In genomic region chr17:28892024-28892423, GRCh38 we compare ENCODE assay signal across 15 cellular contexts. TPM values are rescaled to one million over a fixed set of nuclear protein-coding genes. Genes with fewer than 3 reads are reported as not detected.
A peak's percentile ranks its signal among the peaks of the same experiment; 100 is the strongest.
DNase-seq lines count a peak whose midpoint lies in the region; ATAC-seq and TF ChIP-seq lines count a peak whose summit lies in the region.
"Had no signal": no experiment of that assay in that cellular context is flagged by ENCODE, and none has a peak within 500 bp of the region (broad histone marks: within the 10 kb centered on the region; RNA-seq: fewer than 3 reads in every experiment).

No MANE protein-coding gene starts in this region.

- H3K4me2 ChIP-seq in OCI-LY7 (ENCODE audit: low read length), result peak overlapping the region; percentile 71

- CTCF ChIA-PET in OCI-LY7 (lab: Charles Lee; ENCODE audit: unreplicated experiment), result interaction anchor here (0.6 to 1.4 kb wide), 2 partner anchors 9 to 166 kb away, joined by 3 to 5 read pairs; partner anchors contain the start of gene TLCD1

- intact Hi-C loops in left ventricle myocardium inferior (cut with micrococcal nuclease) (no loop called here), Right ventricle myocardium inferior (cut with DNase I) (no loop called here), OCI-LY7 (cut with micrococcal nuclease; ENCODE audit: unreplicated experiment) (no loop called here)

- peak overlapping the region in 5 of 6 donors; percentile 55 to 85 (median 61) for H3K27ac Mint-ChIP-seq in immature natural killer cell

- H3K27me3 Mint-ChIP-seq in immature natural killer cell (ENCODE audit: low read depth in 3 of 3), result peaks cover 0 to 6% (median 0%) of the 10 kb centered on the region in 3 donors

- BruUV-seq in OCI-LY7 (replicated peaks; lab: Mats Ljungman, UMichigan), result no TSS peak

- H3K9me3 Mint-ChIP-seq in immature natural killer cell, result no peaks in the 10 kb centered on the region

- H3K4me3 Mint-ChIP-seq in immature natural killer cell, result no peak overlapping the region

- H2AFZ ChIP-seq in OCI-LY7 (ENCODE audit: low read length), result no peak overlapping the region

- H3K36me3 ChIP-seq in left ventricle myocardium inferior (no peaks in the 10 kb centered on the region), OCI-LY7 (ENCODE audit: insufficient read depth, low read length) (peaks cover 20% of the 10 kb centered on the region), MG63 (peaks cover 11% of the 10 kb centered on the region)
- H3K36me3 ChIP-seq: cardiac muscle cell had no signal

- no peaks in the 10 kb centered on the region for H3K9me2 ChIP-seq in OCI-LY7 (ENCODE audit: insufficient read depth, low read length)

- TF ChIP-seq CTCF in left ventricle myocardium inferior (IDR thresholded peaks at IDR 0.05; ENCODE audit: borderline replicate concordance) (no peak), OCI-LY7 (conservative IDR thresholded peaks at IDR 0.05; ENCODE audit: low read length) (no peak), foreskin keratinocyte (conservative IDR thresholded peaks at IDR 0.05) (no peak)

- H3K27me3 ChIP-seq in left ventricle myocardium inferior (ENCODE audit: low read depth) (no peaks in the 10 kb centered on the region), MG63 (no peaks in the 10 kb centered on the region), foreskin keratinocyte (no peaks in the 10 kb centered on the region)
- H3K27me3 ChIP-seq: cardiac muscle cell had no signal

- H4K20me1 ChIP-seq in OCI-LY7 (ENCODE audit: insufficient read depth, low read length), result no peaks in the 10 kb centered on the region

- peaks cover 0 to 5% (median 4%) of the 10 kb centered on the region in 3 donors for H3K36me3 Mint-ChIP-seq in immature natural killer cell

- H3K4me3 ChIP-seq in left ventricle myocardium inferior, result no peak overlapping the region
- H3K4me3 ChIP-seq in OCI-LY7 (ENCODE audit: low read depth, low read length, poor library complexity, severe bottlenecking), result no peak overlapping the region
- H3K4me3 ChIP-seq in MG63, result no peak overlapping the region
- H3K4me3 ChIP-seq: cardiac muscle cell, mucosa of descending colon had no signal

- H3K79me2 ChIP-seq in OCI-LY7 (ENCODE audit: insufficient read depth, low read depth, low read length), result peaks cover 38% of the 10 kb centered on the region

- H3K27ac ChIP-seq in left ventricle myocardium inferior (replicated peaks) (peak overlapping the region; percentile 69), OCI-LY7 (ENCODE audit: low read depth, low read length, poor library complexity, severe bottlenecking) (peak overlapping the region; percentile 29), foreskin keratinocyte (no peak overlapping the region)
- H3K27ac ChIP-seq: cardiac muscle cell had no signal

- ATAC-seq in Right ventricle myocardium inferior, result no peak
- no peak for ATAC-seq in HG03521 (IDR thresholded peaks at IDR 0.05; ENCODE audit: unreplicated experiment)
- no peak for ATAC-seq in foreskin keratinocyte

- POLR2A ChIA-PET in OCI-LY7 (lab: Charles Lee), result interaction anchor here (0.7 to 1.7 kb wide), 4 partner anchors 21 to 172 kb away, joined by 3 to 6 read pairs (median 4); partner anchors contain the start of genes FAM222B and RPL23A

- H3K4me1 ChIP-seq in left ventricle myocardium inferior, result peaks cover 61% of the 10 kb centered on the region
- H3K4me1 ChIP-seq in OCI-LY7 (ENCODE audit: insufficient read depth, low read length, poor library complexity, severe bottlenecking), result peaks cover 77% of the 10 kb centered on the region
- H3K4me1 ChIP-seq in foreskin keratinocyte, result peaks cover 8% of the 10 kb centered on the region

- DNase-seq in left ventricle myocardium inferior, result no peak
- DNase-seq in Right ventricle myocardium inferior (ENCODE audit: missing footprints), result no peak
- DNase-seq in OCI-LY7 (ENCODE audit: low spot score), result no peak
- no peak for DNase-seq in immature natural killer cell
- DNase-seq in MG63, result no peak
- no peak for DNase-seq in germinal center (ENCODE audit: low spot score)
- DNase-seq in foreskin keratinocyte, result no peak
- DNase-seq: activated CD4-positive, CD25-positive, alpha-beta regulatory T cell; activated effector memory CD4-positive, alpha-beta T cell treated with anti-CD3 and anti-CD28 coated beads, Interleukin-2, amount 50 U/mL, for 16 hours; HCEC 1CT; NCI-H2029 treated with DMSO at 0.1 percent for 48 hours; NCI-H774 had no signal

- no peaks in the 10 kb centered on the region for H3K9me3 ChIP-seq in left ventricle myocardium inferior (replicated peaks)
- H3K9me3 ChIP-seq in OCI-LY7 (ENCODE audit: low read length), result no peaks in the 10 kb centered on the region
- H3K9me3 ChIP-seq in MG63, result no peaks in the 10 kb centered on the region
- H3K9me3 ChIP-seq: mucosa of descending colon had no signal

- H3K4me1 Mint-ChIP-seq in immature natural killer cell, result peaks cover 54 to 55% of the 10 kb centered on the region in 2 donors

RNA-seq across cellular contexts. Expression of gene FLOT2, which starts 5.5 kb away (rescaled TPM):
- total RNA-seq in left ventricle myocardium inferior, result 84.2 TPM
- 118 TPM for total RNA-seq in Right ventricle myocardium inferior
- 43.5 and 46.5 TPM in 2 replicates for total RNA-seq in OCI-LY7 (2014; rRNA removed; shearing (Covaris generic))
- total RNA-seq in OCI-LY7 (2022), result 110 and 122 TPM in 2 replicates
- polyA plus RNA-seq in immature natural killer cell, result 100 to 1,000 TPM; 275 to 360 (median 296) TPM
- 72.9 and 85.2 TPM in 2 replicates for total RNA-seq in MG63 (2014; rRNA removed; shearing (Covaris generic); ENCODE audit: low replicate concordance)
- total RNA-seq in foreskin keratinocyte, result 81.8 and 83.2 TPM in 2 replicates
- 69.1 and 71.9 TPM in 2 replicates for polyA plus RNA-seq in foreskin keratinocyte

RNA-seq across cellular contexts. Expression of gene DHRS13, which starts 10.9 kb away (rescaled TPM):
- total RNA-seq in left ventricle myocardium inferior (3.1 TPM), Right ventricle myocardium inferior (3.0 TPM), OCI-LY7 (2022) (27.2 and 29.2 TPM in 2 replicates), foreskin keratinocyte (8.0 and 10.9 TPM in 2 replicates)
- 27.1 and 28.4 TPM in 2 replicates for total RNA-seq in OCI-LY7 (2014; rRNA removed; shearing (Covaris generic))
- polyA plus RNA-seq in immature natural killer cell (10 to 100 TPM; 21.4 to 27.4 (median 22.2) TPM), foreskin keratinocyte (8.0 and 11.5 TPM in 2 replicates)
- total RNA-seq in MG63 (2014; rRNA removed; shearing (Covaris generic); ENCODE audit: low replicate concordance), result 10.3 and 12.0 TPM in 2 replicates

RNA-seq across cellular contexts. Expression of gene ERAL1, which starts 37.2 kb away (rescaled TPM):
- total RNA-seq in left ventricle myocardium inferior (35.4 TPM), Right ventricle myocardium inferior (37.2 TPM), OCI-LY7 (2022) (58.0 and 62.1 TPM in 2 replicates), foreskin keratinocyte (34.8 and 44.4 TPM in 2 replicates)
- total RNA-seq in OCI-LY7 (2014; rRNA removed; shearing (Covaris generic)), result 25.0 and 30.8 TPM in 2 replicates
- polyA plus RNA-seq in immature natural killer cell (10 to 100 TPM; 32.6 to 48.9 (median 43.5) TPM), foreskin keratinocyte (65.8 and 72.8 TPM in 2 replicates)
- total RNA-seq in MG63 (2014; rRNA removed; shearing (Covaris generic); ENCODE audit: low replicate concordance), result 34.5 and 60.8 TPM in 2 replicates

RNA-seq across cellular contexts. Expression of gene FAM222B, which starts 49.4 kb away (rescaled TPM):
- 17.5 TPM for total RNA-seq in left ventricle myocardium inferior
- total RNA-seq in Right ventricle myocardium inferior, result 16.9 TPM
- 4.0 and 4.6 TPM in 2 replicates for total RNA-seq in OCI-LY7 (2014; rRNA removed; shearing (Covaris generic))
- 15.2 and 19.7 TPM in 2 replicates for total RNA-seq in OCI-LY7 (2022)
- 10 to 100 TPM in 1 of 3 donors, 1 to 10 TPM in 2; 2.5 to 13.7 (median 4.9) TPM for polyA plus RNA-seq in immature natural killer cell
- 0.05 and 0.46 TPM in 2 replicates for total RNA-seq in MG63 (2014; rRNA removed; shearing (Covaris generic); ENCODE audit: low replicate concordance)
- 16.3 and 17.9 TPM in 2 replicates for total RNA-seq in foreskin keratinocyte
- 9.8 and 10.8 TPM in 2 replicates for polyA plus RNA-seq in foreskin keratinocyte

RNA-seq across cellular contexts. Expression of gene PHF12, which starts 59.3 kb away (rescaled TPM):
- total RNA-seq in left ventricle myocardium inferior (17.2 TPM), Right ventricle myocardium inferior (18.3 TPM), OCI-LY7 (2022) (62.5 and 66.7 TPM in 2 replicates), foreskin keratinocyte (19.4 and 23.5 TPM in 2 replicates)
- 40.6 and 43.2 TPM in 2 replicates for total RNA-seq in OCI-LY7 (2014; rRNA removed; shearing (Covaris generic))
- polyA plus RNA-seq in immature natural killer cell (10 to 100 TPM in 1 of 3 donors, 1 to 10 TPM in 2; 1.2 to 15.3 (median 3.9) TPM), foreskin keratinocyte (9.7 and 12.0 TPM in 2 replicates)
- total RNA-seq in MG63 (2014; rRNA removed; shearing (Covaris generic); ENCODE audit: low replicate concordance), result 4.8 and 8.4 TPM in 2 replicates
